In genomic region chr20:22701679-22702308, GRCh38 we compare ENCODE assay signal across 18 cellular contexts.
DNase-seq lines count a peak whose midpoint lies in the region; ATAC-seq, FAIRE-seq and TF ChIP-seq lines count a peak whose summit lies in the region.
"Had no signal": no experiment of that assay in that cellular context is flagged by ENCODE, and none has a peak within 500 bp of the region (broad histone marks: within the 10 kb centered on the region; RNA-seq: fewer than 3 reads in every experiment).

No MANE protein-coding gene starts in this region.

- no peak for FAIRE-seq in HepG2 (lab: Jason Lieb, UNC)
- no peak for FAIRE-seq in frontal cortex (lab: Jason Lieb, UNC)
- no peak for FAIRE-seq in urothelium cell line (lab: Jason Lieb, UNC)
- FAIRE-seq: GM12892, GM18507 had no signal

- H3K4me1 ChIP-seq in HepG2 (ENCODE audit: insufficient read depth, low read length) (no peaks in the 10 kb centered on the region), right lobe of liver (no peaks in the 10 kb centered on the region)
- H3K4me1 ChIP-seq: BLaER1 had no signal

- peaks cover 33% of the 10 kb centered on the region for H3K9me3 Mint-ChIP-seq in nephron progenitor cell

- no peaks in the 10 kb centered on the region for H3K79me2 ChIP-seq in HepG2 (ENCODE audit: insufficient read depth, low read length)

- H2AFZ ChIP-seq in HepG2 (ENCODE audit: low read length), result no peak overlapping the region

- H3K27ac ChIP-seq in HepG2 (ENCODE audit: extremely low read length, insufficient read depth, low read length) (no peak overlapping the region), right lobe of liver (no peak overlapping the region)
- H3K27ac ChIP-seq: BLaER1 had no signal

- H3K4me3 ChIP-seq in HepG2 (replicated peaks in 1 of 3; ENCODE audit: insufficient read depth in 1 of 3, low read depth in 2 of 3, low read length in 3 of 3), result no peak overlapping the region
- no peak overlapping the region for H3K4me3 ChIP-seq in right lobe of liver
- H3K4me3 ChIP-seq: BLaER1 had no signal

- POLR2A ChIA-PET in HepG2 (lab: Yijun Ruan, JAX), result no interaction called here

- BruUV-seq in HepG2 (replicated peaks; lab: Mats Ljungman, UMichigan), result no TSS peak

- in situ Hi-C loops in HepG2 (cut with HindIII; ENCODE audit: extremely low pct_ligation_motif_present, low pct_unique_long_range_greater_than_20kb), result no loop called here

- no peaks in the 10 kb centered on the region for H3K36me3 ChIP-seq in HepG2 (replicated peaks in 1 of 2; ENCODE audit: control insufficient read depth in 1 of 2, insufficient read depth in 2 of 2, low read length in 2 of 2)
- no peaks in the 10 kb centered on the region for H3K36me3 ChIP-seq in right lobe of liver
- H3K36me3 ChIP-seq: BLaER1 had no signal

- no peak overlapping the region for H3K4me2 ChIP-seq in HepG2 (ENCODE audit: low read depth, low read length)
- H3K4me2 ChIP-seq: BLaER1 had no signal

- no peaks in the 10 kb centered on the region for H3K36me3 Mint-ChIP-seq in nephron progenitor cell (ENCODE audit: low read depth)
- H3K36me3 Mint-ChIP-seq: CD14-positive monocyte; CD4-positive, alpha-beta memory T cell had no signal

- peak overlapping the region; percentile 66 for H3K27ac Mint-ChIP-seq in nephron progenitor cell
- H3K27ac Mint-ChIP-seq: CD14-positive monocyte; CD4-positive, alpha-beta memory T cell; H9 had no signal

- H3K9ac ChIP-seq in HepG2 (ENCODE audit: insufficient read depth, low read depth, low read length), result no peak overlapping the region
- H3K9ac ChIP-seq: BLaER1 had no signal

- TF ChIP-seq CTCF in HepG2 (CRISPR knock-in tag; IDR thresholded peaks at IDR 0.05) (no peak), right lobe of liver (IDR thresholded peaks at IDR 0.05) (no peak), nephron progenitor cell (IDR thresholded peaks at IDR 0.05) (no peak)

- TF ChIP-seq EP300 in HepG2 (IDR thresholded peaks at IDR 0.05; ENCODE audit: low read depth in 2 of 2, low read length in 2 of 2) (no peak), HepG2 (CRISPR knock-in tag; IDR thresholded peaks at IDR 0.05; ENCODE audit: borderline replicate concordance) (no peak)

- ATAC-seq in HepG2, result no peak
- ATAC-seq in right lobe of liver, result no peak
- ATAC-seq in esophagus mucosa, result peak; percentile 67

- 0% methylated on average over 1 of the region's 1 CpG for WGBS in HepG2 (ENCODE audit: low lambda C conversion rate)
- 46% methylated on average over 1 of the region's 1 CpG for WGBS in right lobe of liver (ENCODE audit: insufficient coverage, low coverage, low lambda C conversion rate, missing lambda C conversion rate)

- DNase-seq in HepG2 (ENCODE audit: low spot score) (no peak), right lobe of liver (no peak), nephron progenitor cell (no peak), frontal cortex (ENCODE audit: low spot score in 2 of 2) (no peak), urothelium cell line (ENCODE audit: low spot score) (no peak)
- DNase-seq in activated CD4-positive, alpha-beta T cell treated with anti-CD3 and anti-CD28 coated beads, Interleukin-2, amount 50 U/mL, for 4 hours, result no peak
- DNase-seq: 8988T; CD4-positive, alpha-beta memory T cell; DMS153; DMS79; GDM1; GOT3; H9 had no signal

- peaks cover 0 to 1% of the 10 kb centered on the region in 2 experiments; a peak in 2 of 5 replicates for H3K27me3 ChIP-seq in HepG2 (ENCODE audit: control insufficient read depth in 1 of 2, insufficient read depth in 2 of 2, low read length in 2 of 2)
- H3K27me3 ChIP-seq in right lobe of liver, result no peaks in the 10 kb centered on the region
- H3K27me3 ChIP-seq: BLaER1 had no signal

- CTCF ChIA-PET in HepG2 (lab: Yijun Ruan, JAX; ENCODE audit: low intra/inter-chr PET ratio, low total read pairs), result no interaction called here

- TF ChIP-seq POLR2A in HepG2 (IDR thresholded peaks at IDR 0.05; ENCODE audit: insufficient read depth in 1 of 2, low read depth in 2 of 2, low read length in 2 of 2) (no peak), right lobe of liver (IDR thresholded peaks at IDR 0.05) (no peak)

- H3K4me3 Mint-ChIP-seq in nephron progenitor cell, result no peak overlapping the region
- H3K4me3 Mint-ChIP-seq: CD14-positive monocyte; CD4-positive, alpha-beta memory T cell; H9 had no signal

- no peaks in the 10 kb centered on the region for H3K9me3 ChIP-seq in HepG2 (ENCODE audit: low read length)
- H3K9me3 ChIP-seq in right lobe of liver, result no peaks in the 10 kb centered on the region

- H3K4me1 Mint-ChIP-seq in nephron progenitor cell, result no peaks in the 10 kb centered on the region
- H3K4me1 Mint-ChIP-seq: CD14-positive monocyte; CD4-positive, alpha-beta memory T cell; H9 had no signal

- TF ChIP-seq RAD21 in HepG2 (CRISPR knock-in tag; IDR thresholded peaks at IDR 0.05), result no peak

- peaks cover 4% of the 10 kb centered on the region for H3K27me3 Mint-ChIP-seq in nephron progenitor cell (ENCODE audit: low read depth, poor library complexity)

- intact Hi-C loops in HepG2 (cut with micrococcal nuclease; ENCODE audit: unreplicated experiment), result no loop called here
- intact Hi-C loops in right lobe of liver (cut with DNase I), result no loop called here

- H4K20me1 ChIP-seq in HepG2 (ENCODE audit: insufficient read depth, low read length), result no peaks in the 10 kb centered on the region
- H4K20me1 ChIP-seq: BLaER1 had no signal

TF ChIP-seq in HepG2, 621 proteins besides CTCF, POLR2A, EP300 and RAD21:
- TF ChIP-seq KAT8 (CRISPR knock-in tag; IDR thresholded peaks at IDR 0.05) (no peak), GZF1 (CRISPR knock-in tag; IDR thresholded peaks at IDR 0.05) (no peak), ZNF12 (CRISPR knock-in tag; IDR thresholded peaks at IDR 0.05) (peak; percentile 94), CBX5 (CRISPR knock-in tag; IDR thresholded peaks at IDR 0.05; ENCODE audit: borderline replicate concordance) (no peak)
